Comparison of ENCODE assay signal across 8 cellular contexts in genomic region chr5:60553291-60553690, GRCh38.
A peak's percentile ranks its signal among the peaks of the same experiment; 100 is the strongest.
DNase-seq lines count a peak whose midpoint lies in the region; ATAC-seq, FAIRE-seq and TF ChIP-seq lines count a peak whose summit lies in the region.
"Not testable (repeated sequence)": the region's sequence is repeated elsewhere in the genome, so short reads cannot be mapped to it uniquely, and the experiment has no call there.

No MANE protein-coding gene starts in this region.

- not testable (repeated sequence) for H3K27me3 ChIP-seq in small intestine (ENCODE audit: control insufficient read depth in 2 of 2, insufficient read depth in 2 of 2, low read length in 2 of 2)

- ATAC-seq in A549 = not testable (repeated sequence)

- not testable (repeated sequence) for TF ChIP-seq CTCF in A549 (IDR thresholded peaks at IDR 0.05); HEK293 (tag by site-specific recombination; IDR thresholded peaks at IDR 0.05)

- 73% methylated on average over 2 of the region's 2 CpGs for WGBS in A549 (ENCODE audit: missing lambda C conversion rate)
- 89 to 94% (median 93%) methylated on average over 2 of the region's 2 CpGs for WGBS in small intestine, 3 donors

- TF ChIP-seq RAD21 in A549 (conservative IDR thresholded peaks at IDR 0.05 in 1 of 2, IDR thresholded peaks at IDR 0.05 in 1 of 2) = not testable (repeated sequence)

- not testable (repeated sequence) for TF ChIP-seq POLR2A in A549 (IDR thresholded peaks at IDR 0.05; ENCODE audit: low read length)

- H3K4me2 ChIP-seq in A549 = not testable (repeated sequence)

- POLR2A ChIA-PET in A549 (lab: Yijun Ruan, JAX); HEK293 (lab: Yijun Ruan, JAX): not testable (repeated sequence)

- CTCF ChIA-PET in A549 (lab: Yijun Ruan, JAX); HEK293 (lab: Yijun Ruan, JAX): not testable (repeated sequence)

- not testable (repeated sequence) for H3K27ac ChIP-seq in A549; HEK293 (ENCODE audit: extremely low read depth, low read depth, low read length); small intestine (ENCODE audit: low read depth in 1 of 2, low read length in 1 of 2)

- not testable (repeated sequence) for H3K9me3 ChIP-seq in A549; HEK293 (ENCODE audit: control insufficient read depth, insufficient read depth, low read depth, low read length); small intestine (ENCODE audit: control insufficient read depth, low read depth)

- H3K36me3 ChIP-seq in HEK293 (ENCODE audit: control insufficient read depth in 2 of 2, insufficient read depth in 1 of 2, low read length in 2 of 2); small intestine (ENCODE audit: control insufficient read depth in 2 of 2, insufficient read depth in 2 of 2, low read length in 2 of 2): not testable (repeated sequence)

- not testable (repeated sequence) for DNase-seq in A549 (ENCODE audit: low read depth in 1 of 2, low spot score in 1 of 2); frontal cortex (ENCODE audit: low spot score in 2 of 2); small intestine

- H3K4me3 ChIP-seq in A549; HEK293 (ENCODE audit: low read depth, low read length); small intestine (ENCODE audit: low read depth in 1 of 2, low read length in 2 of 2): not testable (repeated sequence)

- FAIRE-seq in A204.1 (lab: Jason Lieb, UNC) (peak; percentile 64), G401.6 (lab: Jason Lieb, UNC) (peak; percentile 66), TTC549 (lab: Jason Lieb, UNC) (peak; percentile 13), colon (lab: Jason Lieb, UNC) (peak; percentile 14), frontal cortex (lab: Jason Lieb, UNC) (peak; percentile 81), small intestine (lab: Jason Lieb, UNC) (peak; percentile 61)
- FAIRE-seq in A549 (lab: Jason Lieb, UNC) = not testable (repeated sequence)

- TF ChIP-seq EP300 in A549 (IDR thresholded peaks at IDR 0.05) = not testable (repeated sequence)

- not testable (repeated sequence) for H3K4me1 ChIP-seq in A549; HEK293 (ENCODE audit: control insufficient read depth, insufficient read depth, low read length); small intestine (ENCODE audit: control insufficient read depth in 2 of 2, insufficient read depth in 1 of 2, low read depth in 1 of 2, low read length in 1 of 2)

TF ChIP-seq in A549, 52 proteins besides CTCF, POLR2A, EP300 and RAD21:
- TF ChIP-seq ZC3H11A (IDR thresholded peaks at IDR 0.05) = peak; percentile 51

TF ChIP-seq in HEK293, 187 proteins besides CTCF, POLR2A, EP300 and RAD21 (continues in another document):
- TF ChIP-seq ZNF518A (tag by site-specific recombination; conservative IDR thresholded peaks at IDR 0.05; ENCODE audit: low read depth) (peak; percentile 79), REST (tag by site-specific recombination; IDR thresholded peaks at IDR 0.05) (0 out of 2 replicates have a peak, but pooled peaks have one; percentile 25), ZNF292 (tag by site-specific recombination; IDR thresholded peaks at IDR 0.05; ENCODE audit: borderline replicate concordance, low read depth) (peak; percentile 66; the same call in 1 of the 2 replicates), ZBTB8A (tag by site-specific recombination; IDR thresholded peaks at IDR 0.05) (peak; percentile 48; the same call in 1 of the 2 replicates), ZNF394 (tag by site-specific recombination; IDR thresholded peaks at IDR 0.05; ENCODE audit: borderline replicate concordance) (peak; percentile 75; the same call in 1 of the 2 replicates), ZNF510 (tag by site-specific recombination; IDR thresholded peaks at IDR 0.05; ENCODE audit: insufficient replicate concordance) (peak; percentile 54), ZBTB11 (tag by site-specific recombination; conservative IDR thresholded peaks at IDR 0.05; ENCODE audit: low read depth) (peak; percentile 63; the same call in 1 of the 2 replicates), ZNF654 (tag by site-specific recombination; IDR thresholded peaks at IDR 0.05; ENCODE audit: low read depth) (peak; percentile 22; the same call in 1 of the 2 replicates)
